Comparison of ENCODE assay signal across 2 cellular contexts in genomic region chr12:30859226-30859625, GRCh38.
TF ChIP-seq lines count a peak whose summit lies in the region.

No MANE protein-coding gene starts in this region.

TF ChIP-seq in A549, 52 proteins besides CTCF, POLR2A, EP300 and RAD21:
- TF ChIP-seq BCL3 (IDR thresholded peaks at IDR 0.05) (no peak), FOSL2 (IDR thresholded peaks at IDR 0.05) (no peak), FOSL2 (CRISPR knock-in tag; IDR thresholded peaks at IDR 0.05) (no peak), EHMT2 (IDR thresholded peaks at IDR 0.05; ENCODE audit: low read depth) (no peak), ZC3H11A (IDR thresholded peaks at IDR 0.05) (no peak), HOXA7 (CRISPR knock-in tag; IDR thresholded peaks at IDR 0.05) (no peak), FOSB (CRISPR knock-in tag; IDR thresholded peaks at IDR 0.05) (no peak), RCOR1 (IDR thresholded peaks at IDR 0.05; ENCODE audit: low read depth, low read length) (no peak), TFCP2L1 (CRISPR knock-in tag; IDR thresholded peaks at IDR 0.05) (no peak), ELK1 (IDR thresholded peaks at IDR 0.05; ENCODE audit: low read depth, low read length) (no peak), PBX3 (IDR thresholded peaks at IDR 0.05) (no peak), HES2 (IDR thresholded peaks at IDR 0.05) (no peak), ZFP36 (IDR thresholded peaks at IDR 0.05; ENCODE audit: borderline replicate concordance, partially characterized antibody) (no peak), SMC3 (IDR thresholded peaks at IDR 0.05) (no peak), MAZ (IDR thresholded peaks at IDR 0.05; ENCODE audit: borderline replicate concordance, low read depth, low read length) (no peak), RARB (CRISPR knock-in tag; IDR thresholded peaks at IDR 0.05) (no peak), MYC (IDR thresholded peaks at IDR 0.05; ENCODE audit: borderline replicate concordance, low read length) (no peak), USF2 (IDR thresholded peaks at IDR 0.05) (no peak), CBX8 (IDR thresholded peaks at IDR 0.05) (no peak)

TF ChIP-seq in IMR-90, 13 proteins besides CTCF, POLR2A, EP300 and RAD21 (continued from another document):
- TF ChIP-seq USF2 (IDR thresholded peaks at IDR 0.05; ENCODE audit: low read depth, low read length) (no peak), MAFK (IDR thresholded peaks at IDR 0.05; ENCODE audit: low read depth, low read length) (no peak), NFE2L2 (IDR thresholded peaks at IDR 0.05; ENCODE audit: low read depth, low read length) (no peak), FOS (IDR thresholded peaks at IDR 0.05; ENCODE audit: low read depth, low read length) (no peak), RFX5 (IDR thresholded peaks at IDR 0.05; ENCODE audit: low read depth, low read length) (no peak), MXI1 (IDR thresholded peaks at IDR 0.05; ENCODE audit: borderline replicate concordance, low read depth, low read length) (no peak), SMC3 (IDR thresholded peaks at IDR 0.05; ENCODE audit: low read depth, low read length) (no peak), CEBPB (IDR thresholded peaks at IDR 0.05; ENCODE audit: low read depth, low read length) (no peak), ELK1 (IDR thresholded peaks at IDR 0.05; ENCODE audit: borderline replicate concordance, low read depth, low read length) (no peak)
TF ChIP-seq in IMR-90: peak in this region for 0.
